Comparison of ENCODE assay signal across 28 cellular contexts in genomic region chr15:65676123-65676522, GRCh38.
"Had no signal": no experiment of that assay in that cellular context is flagged by ENCODE, and none has a peak within 500 bp of the region (broad histone marks: within the 10 kb centered on the region; RNA-seq: fewer than 3 reads in every experiment).

No MANE protein-coding gene starts in this region.

- ATAC-seq: left colon; left lung; lower lobe of right lung; naive thymus-derived CD8-positive, alpha-beta T cell; pancreas; right cardiac atrium; sciatic nerve; stimulated activated naive B cell treated with anti-CD40 and anti-IgM and Interleukin-4, amounts not matched to agents 10 μg/mL and 1 μg/mL and 100 μg/mL, for 72 hours; upper lobe of right lung had no signal

- H3K4me3 ChIP-seq: left lung, lower lobe of right lung, pancreas, prostate gland, skin epidermis, suprapubic skin, thoracic aorta, tibial artery, upper lobe of right lung had no signal

- H3K4me1 Mint-ChIP-seq: naive thymus-derived CD8-positive, alpha-beta T cell; nephron; neural crest cell had no signal

- H3K9me3 ChIP-seq: left lung, lower lobe of right lung, pancreas, prostate gland, suprapubic skin, thoracic aorta, tibial artery, upper lobe of right lung had no signal

- H3K4me3 Mint-ChIP-seq: naive thymus-derived CD8-positive, alpha-beta T cell; nephron; neural crest cell; stimulated activated naive B cell treated with anti-CD40 and anti-IgM and Interleukin-4, amounts not matched to agents 10 μg/mL and 1 μg/mL and 100 μg/mL, for 72 hours; stimulated activated naive CD8-positive, alpha-beta T cell treated with anti-CD3 and anti-CD28 coated beads, Interleukin-15, Interleukin-2, amounts not matched to agents 100 ng/mL and 50 ng/mL, for 24 hours had no signal

- H3K4me1 ChIP-seq: left lung, lower lobe of right lung, pancreas, prostate gland, suprapubic skin, tibial artery, upper lobe of right lung had no signal

- H3K27ac ChIP-seq: left lung, lower lobe of right lung, pancreas, prostate gland, skin epidermis, suprapubic skin, thoracic aorta, tibial artery, upper lobe of right lung had no signal

- H3K9me3 Mint-ChIP-seq: naive thymus-derived CD8-positive, alpha-beta T cell; nephron; neural crest cell; stimulated activated naive B cell treated with anti-CD40 and anti-IgM and Interleukin-4, amounts not matched to agents 10 μg/mL and 1 μg/mL and 100 μg/mL, for 72 hours; stimulated activated naive CD8-positive, alpha-beta T cell treated with anti-CD3 and anti-CD28 coated beads, Interleukin-15, Interleukin-2, amounts not matched to agents 100 ng/mL and 50 ng/mL, for 24 hours had no signal

- H3K27ac Mint-ChIP-seq: nephron; stimulated activated naive B cell treated with anti-CD40 and anti-IgM and Interleukin-4, amounts not matched to agents 10 μg/mL and 1 μg/mL and 100 μg/mL, for 72 hours; stimulated activated naive CD8-positive, alpha-beta T cell treated with anti-CD3 and anti-CD28 coated beads, Interleukin-15, Interleukin-2, amounts not matched to agents 100 ng/mL and 50 ng/mL, for 24 hours had no signal

- H3K36me3 ChIP-seq: prostate gland had no signal

- H3K27me3 Mint-ChIP-seq: naive thymus-derived CD8-positive, alpha-beta T cell; stimulated activated naive B cell treated with anti-CD40 and anti-IgM and Interleukin-4, amounts not matched to agents 10 μg/mL and 1 μg/mL and 100 μg/mL, for 72 hours; stimulated activated naive CD8-positive, alpha-beta T cell treated with anti-CD3 and anti-CD28 coated beads, Interleukin-15, Interleukin-2, amounts not matched to agents 100 ng/mL and 50 ng/mL, for 24 hours had no signal

- DNase-seq: hippocampal formation; kidney; left colon; left lung; lower lobe of right lung; mammary epithelial cell; mesenchymal stem cell; naive thymus-derived CD8-positive, alpha-beta T cell; nucleus accumbens; pancreas; posterior cingulate gyrus; retina; right cardiac atrium; stimulated activated CD4-positive, alpha-beta T cell treated with anti-CD3 and anti-CD28 coated beads, Interleukin-12 subunit alpha, Interleukin-12 subunit beta, amount 100 ng/mL, for 4 hours; stimulated activated CD4-positive, alpha-beta T cell treated with anti-CD3 and anti-CD28 coated beads, Interleukin-15, amount 100 ng/mL, for 24 hours; stimulated activated CD4-positive, alpha-beta T cell treated with anti-CD3 and anti-CD28 coated beads, Interleukin-2, amount 100 ng/mL, for 24 hours; stimulated activated CD4-positive, alpha-beta T cell treated with anti-CD3 and anti-CD28 coated beads, Interleukin-4, amount 100 ng/mL, for 1 hour; stimulated activated naive B cell treated with anti-CD40 and anti-IgM and Interleukin-4, amounts not matched to agents 10 μg/mL and 1 μg/mL and 100 μg/mL, for 72 hours; tibial artery; upper lobe of right lung had no signal

- H3K27me3 ChIP-seq: left lung, pancreas, suprapubic skin, tibial artery, upper lobe of right lung had no signal
